In genomic region chr16:66953462-66954096, GRCh38 we compare ENCODE assay signal across 13 cellular contexts. TPM values are rescaled to one million over a fixed set of nuclear protein-coding genes. Genes with fewer than 3 reads are reported as not detected.
A peak's percentile ranks its signal among the peaks of the same experiment; 100 is the strongest.
DNase-seq lines count a peak whose midpoint lies in the region; ATAC-seq and TF ChIP-seq lines count a peak whose summit lies in the region.
"Had no signal": no experiment of that assay in that cellular context is flagged by ENCODE, and none has a peak within 500 bp of the region (broad histone marks: within the 10 kb centered on the region; RNA-seq: fewer than 3 reads in every experiment).

No MANE protein-coding gene starts in this region.

- no peak overlapping the region for H3K4me3 Mint-ChIP-seq in activated naive CD4-positive, alpha-beta T cell treated with anti-CD3 and anti-CD28 coated beads, Interleukin-2, amount 50 U/mL, for 24 hours
- no peak overlapping the region for H3K4me3 Mint-ChIP-seq in activated naive CD4-positive, alpha-beta T cell treated with anti-CD3 and anti-CD28 coated beads for 36 hours
- H3K4me3 Mint-ChIP-seq in H9, result no peak overlapping the region
- H3K4me3 Mint-ChIP-seq: activated naive CD8-positive, alpha-beta T cell treated with anti-CD3 and anti-CD28 coated beads, Interleukin-2, amount 50 U/mL, for 24 hours had no signal

- TF ChIP-seq POLR2A in stomach (IDR thresholded peaks at IDR 0.05), result no peak

- H3K56ac ChIP-seq in H9 (ENCODE audit: insufficient read length, low read depth, low read length), result no peak overlapping the region

- no peak overlapping the region for H3K23ac ChIP-seq in H9 (ENCODE audit: insufficient read length, low read depth, low read length)

- H3K18ac ChIP-seq in H9 (ENCODE audit: insufficient read length, low read depth, low read length), result no peak overlapping the region

- no peak overlapping the region for H3K4me2 ChIP-seq in H9 (ENCODE audit: insufficient read depth, insufficient read length, low read length)

- no peak overlapping the region for H4K5ac ChIP-seq in H9 (ENCODE audit: insufficient read length, low read depth, low read length)

- no peak overlapping the region for H2BK5ac ChIP-seq in H9 (ENCODE audit: insufficient read length, low read length)

- 44 to 58% (median 54%) methylated on average over 10 of the region's 10 CpGs for WGBS in stomach, 5 donors
- WGBS in H9 (ENCODE audit: extremely low coverage, insufficient read length, low lambda C conversion rate), result no CpG with 5 or more reads among the region's 10 CpGs

- no peak overlapping the region for H3T11ph ChIP-seq in H9 (ENCODE audit: low read length)

- no peak overlapping the region for H4K8ac ChIP-seq in H9 (replicated peaks; ENCODE audit: insufficient read length, low read depth, low read length)

- intact Hi-C loops in activated naive CD4-positive, alpha-beta T cell treated with anti-CD3 and anti-CD28 coated beads for 36 hours (cut with micrococcal nuclease), result loop anchor here (1.0 to 10.0 kb wide), 8 partner anchors 24 to 461 kb away; partner anchors contain the start of genes PLEKHG4 and ZDHHC1
- intact Hi-C loops in stomach (cut with DNase I; ENCODE audit: low total_unique reads), result no loop called here

- H2BK120ac ChIP-seq in H9 (ENCODE audit: low read depth, low read length, poor library complexity, severe bottlenecking), result no peak overlapping the region

- no peak overlapping the region for H4K91ac ChIP-seq in H9 (ENCODE audit: insufficient read length, low read depth, low read length)

- H3K27ac Mint-ChIP-seq in activated naive CD4-positive, alpha-beta T cell treated with anti-CD3 and anti-CD28 coated beads, Interleukin-2, amount 50 U/mL, for 24 hours, result peak overlapping the region; percentile 78
- H3K27ac Mint-ChIP-seq in activated naive CD4-positive, alpha-beta T cell treated with anti-CD3 and anti-CD28 coated beads for 36 hours, result no peak overlapping the region
- H3K27ac Mint-ChIP-seq in H9, result no peak overlapping the region
- H3K27ac Mint-ChIP-seq: activated naive CD8-positive, alpha-beta T cell treated with anti-CD3 and anti-CD28 coated beads, Interleukin-2, amount 50 U/mL, for 24 hours had no signal

- no peaks in the 10 kb centered on the region for H3K36me3 ChIP-seq in RWPE2 (ENCODE audit: low read depth)
- H3K36me3 ChIP-seq in stomach, result no peaks in the 10 kb centered on the region
- H3K36me3 ChIP-seq: left lung, SJSA1 had no signal

- no peak overlapping the region for H3K4ac ChIP-seq in H9 (ENCODE audit: low read depth, low read length)

- TF ChIP-seq EP300 in stomach (IDR thresholded peaks at IDR 0.05), result no peak

- no peak overlapping the region for H2AK5ac ChIP-seq in H9 (ENCODE audit: insufficient read length, low read length)

- H3K79me1 ChIP-seq in H9 (ENCODE audit: insufficient read depth, low read depth, low read length, poor library complexity, severe bottlenecking), result no peaks in the 10 kb centered on the region

- no peaks in the 10 kb centered on the region for H3K23me2 ChIP-seq in H9 (ENCODE audit: insufficient read length, low read depth, low read length, poor library complexity, severe bottlenecking)

- peaks cover 7% of the 10 kb centered on the region for H3K4me1 Mint-ChIP-seq in activated naive CD4-positive, alpha-beta T cell treated with anti-CD3 and anti-CD28 coated beads, Interleukin-2, amount 50 U/mL, for 24 hours
- peaks cover 12% of the 10 kb centered on the region for H3K4me1 Mint-ChIP-seq in activated naive CD4-positive, alpha-beta T cell treated with anti-CD3 and anti-CD28 coated beads for 36 hours (ENCODE audit: low read depth)
- H3K4me1 Mint-ChIP-seq in H9, result peaks cover 9% of the 10 kb centered on the region in 2 experiments

- TF ChIP-seq CTCF in RWPE2 (IDR thresholded peaks at IDR 0.05; ENCODE audit: poor library complexity, severe bottlenecking) (no peak), foreskin keratinocyte (conservative IDR thresholded peaks at IDR 0.05) (no peak), stomach (IDR thresholded peaks at IDR 0.05) (no peak), H9 (conservative IDR thresholded peaks at IDR 0.05) (no peak)

- no peaks in the 10 kb centered on the region for H3K9me3 ChIP-seq in RWPE2 (ENCODE audit: severe bottlenecking)
- H3K9me3 ChIP-seq in stomach, result no peaks in the 10 kb centered on the region
- no peaks in the 10 kb centered on the region for H3K9me3 ChIP-seq in H9 (ENCODE audit: control insufficient read depth, low read depth, low read length)
- H3K9me3 ChIP-seq: left lung had no signal

- DNase-seq in activated naive CD4-positive, alpha-beta T cell treated with anti-CD3 and anti-CD28 coated beads for 36 hours, result no peak
- DNase-seq in RWPE2 (ENCODE audit: low spot score) (no peak), foreskin keratinocyte (peak in 1 of 2 donors; percentile 50), stomach (peak; percentile 28), NCI-H1417 treated with DMSO at 0.1 percent for 48 hours (lab: John Stamatoyannopoulos, UW) (no peak), H9 (no peak)

- no peaks in the 10 kb centered on the region for H3K36me3 Mint-ChIP-seq in activated naive CD4-positive, alpha-beta T cell treated with anti-CD3 and anti-CD28 coated beads, Interleukin-2, amount 50 U/mL, for 24 hours
- no peaks in the 10 kb centered on the region for H3K36me3 Mint-ChIP-seq in activated naive CD4-positive, alpha-beta T cell treated with anti-CD3 and anti-CD28 coated beads for 36 hours (ENCODE audit: low read depth)
- H3K36me3 Mint-ChIP-seq in H9 (ENCODE audit: insufficient read depth in 1 of 3, low read depth in 3 of 3), result peaks cover 0 to 8% (median 6%) of the 10 kb centered on the region in 3 experiments; a peak in 4 of 7 replicates

- H2BK15ac ChIP-seq in H9 (ENCODE audit: low read depth, low read length), result no peak overlapping the region

- no peaks in the 10 kb centered on the region for H3K9me3 Mint-ChIP-seq in activated naive CD4-positive, alpha-beta T cell treated with anti-CD3 and anti-CD28 coated beads, Interleukin-2, amount 50 U/mL, for 24 hours
- H3K9me3 Mint-ChIP-seq in activated naive CD4-positive, alpha-beta T cell treated with anti-CD3 and anti-CD28 coated beads for 36 hours, result no peaks in the 10 kb centered on the region
- H3K9me3 Mint-ChIP-seq in H9, result peaks cover 6 to 8% of the 10 kb centered on the region in 2 experiments; a peak in 3 of 5 replicates
- H3K9me3 Mint-ChIP-seq: activated naive CD8-positive, alpha-beta T cell treated with anti-CD3 and anti-CD28 coated beads, Interleukin-2, amount 50 U/mL, for 24 hours had no signal

- H2BK12ac ChIP-seq in H9 (ENCODE audit: insufficient read length, low read depth, low read length), result no peak overlapping the region

- no peak overlapping the region for H3K9ac ChIP-seq in H9 (ENCODE audit: extremely low read depth, insufficient read length, low read length)
- H3K9ac ChIP-seq: GM23248 had no signal

- H3K27me3 ChIP-seq in RWPE2 (ENCODE audit: insufficient read depth, poor library complexity, severe bottlenecking), result no peaks in the 10 kb centered on the region
- no peaks in the 10 kb centered on the region for H3K27me3 ChIP-seq in foreskin keratinocyte
- peaks cover 0 to 28% (median 7%) of the 10 kb centered on the region in 3 donors for H3K27me3 ChIP-seq in stomach
- peaks cover 11% of the 10 kb centered on the region; the same call in 1 of the 2 replicates for H3K27me3 ChIP-seq in H9 (ENCODE audit: insufficient read depth, low read length)

- H3K27me3 Mint-ChIP-seq in activated naive CD4-positive, alpha-beta T cell treated with anti-CD3 and anti-CD28 coated beads, Interleukin-2, amount 50 U/mL, for 24 hours, result peaks cover 30% of the 10 kb centered on the region
- H3K27me3 Mint-ChIP-seq in activated naive CD4-positive, alpha-beta T cell treated with anti-CD3 and anti-CD28 coated beads for 36 hours (ENCODE audit: low read depth), result peaks cover 32% of the 10 kb centered on the region
- peaks cover 12% of the 10 kb centered on the region for H3K27me3 Mint-ChIP-seq in H9 (ENCODE audit: low read depth)

- H3K4me1 ChIP-seq in RWPE2 (ENCODE audit: insufficient read depth, poor library complexity, severe bottlenecking) (peaks cover 12% of the 10 kb centered on the region), foreskin keratinocyte (peaks cover 6% of the 10 kb centered on the region), stomach (peaks cover 5 to 6% (median 6%) of the 10 kb centered on the region in 4 donors), H9 (ENCODE audit: insufficient read depth, low read length) (no peaks in the 10 kb centered on the region)

- H3K14ac ChIP-seq in H9 (ENCODE audit: insufficient read depth, low read length), result no peak overlapping the region

- peak overlapping the region; percentile 36 for H3K27ac ChIP-seq in RWPE2 (ENCODE audit: poor library complexity, severe bottlenecking)
- H3K27ac ChIP-seq in foreskin keratinocyte, result no peak overlapping the region
- H3K27ac ChIP-seq in stomach, result no peak overlapping the region
- H3K27ac ChIP-seq in H9 (ENCODE audit: insufficient read length, low read depth, low read length), result no peak overlapping the region
- H3K27ac ChIP-seq: GM23248, left lung, SJSA1 had no signal

- no peak overlapping the region for H2BK20ac ChIP-seq in H9 (ENCODE audit: low read depth, low read length, poor library complexity, severe bottlenecking)

- CTCF ChIA-PET in activated naive CD4-positive, alpha-beta T cell treated with anti-CD3 and anti-CD28 coated beads for 36 hours (lab: Charles Lee), result interaction anchor here (0.6 to 2.8 kb wide), 14 partner anchors 10 to 232 kb away, joined by 3 to 13 read pairs (median 4); partner anchors contain the start of gene NOL3

- H3K4me3 ChIP-seq in RWPE2 (ENCODE audit: severe bottlenecking), result no peak overlapping the region
- no peak overlapping the region for H3K4me3 ChIP-seq in stomach
- H3K4me3 ChIP-seq: GM23248, left lung, SJSA1 had no signal

- H2AFZ ChIP-seq in H9 (ENCODE audit: low read length), result no peak overlapping the region
- H2AFZ ChIP-seq: GM23248 had no signal

- no peaks in the 10 kb centered on the region for H4K20me1 ChIP-seq in H9 (ENCODE audit: control insufficient read depth, insufficient read depth, insufficient read length)

- ATAC-seq in RWPE2 (ENCODE audit: low read depth) (peak; percentile 78), foreskin keratinocyte (peak; percentile 57), HG03025 (IDR thresholded peaks at IDR 0.05; ENCODE audit: low FRiP score, unreplicated experiment) (no peak)

- no peaks in the 10 kb centered on the region for H3K79me2 ChIP-seq in H9 (ENCODE audit: insufficient read depth, low read length)

RNA-seq across cellular contexts. Expression of gene CES3, which starts 7.5 kb away (rescaled TPM):
- under 1 TPM; 0.17 to 0.55 TPM for total RNA-seq in activated naive CD4-positive, alpha-beta T cell treated with anti-CD3 and anti-CD28 coated beads for 36 hours
- total RNA-seq in foreskin keratinocyte (0.88 and 1.1 TPM in 2 replicates), stomach (100 to 1,000 TPM in 1 of 5 donors, 10 to 100 TPM in 1, 1 to 10 TPM in 1, under 1 TPM in 1, not detected in 1; 0.37 to 145 (median 8.3) TPM), H9 (2021) (3.4 and 3.7 TPM in 2 replicates)
- polyA plus RNA-seq in foreskin keratinocyte (0.43 and 0.55 TPM in 2 replicates), stomach (1 to 10 TPM in 1 of 3 donors, under 1 TPM in 1, not detected in 1; 0.56 to 2.8 TPM)
- total RNA-seq: GM23248, SJSA1 had no signal
- polyA plus RNA-seq: CD8-positive, alpha-beta memory T cell; GM23248 had no signal

RNA-seq across cellular contexts. Expression of gene CES2, which starts 18.3 kb away (rescaled TPM):
- total RNA-seq in activated naive CD4-positive, alpha-beta T cell treated with anti-CD3 and anti-CD28 coated beads for 36 hours, result 10 to 100 TPM; 20.0 to 22.0 TPM
- total RNA-seq in foreskin keratinocyte (33.5 and 34.0 TPM in 2 replicates), stomach (100 to 1,000 TPM in 1 of 5 donors, 10 to 100 TPM in 4; 16.9 to 893 (median 47.4) TPM), H9 (2021) (25.8 and 28.2 TPM in 2 replicates)
- polyA plus RNA-seq in foreskin keratinocyte (16.9 and 19.0 TPM in 2 replicates), stomach (10 to 100 TPM; 24.9 to 32.7 (median 26.1) TPM)

RNA-seq across cellular contexts. Expression of gene CIAO2B, which starts 19.4 kb away (rescaled TPM):
- 100 to 1,000 TPM; 169 to 173 TPM for total RNA-seq in activated naive CD4-positive, alpha-beta T cell treated with anti-CD3 and anti-CD28 coated beads for 36 hours
- total RNA-seq in foreskin keratinocyte, result 118 and 134 TPM in 2 replicates
- 176 and 179 TPM in 2 replicates for polyA plus RNA-seq in foreskin keratinocyte
- total RNA-seq in stomach, result 10 to 100 TPM in 4 of 5 donors, 1 to 10 TPM in 1; 4.3 to 95.1 (median 43.2) TPM
- polyA plus RNA-seq in stomach, result 100 to 1,000 TPM; 166 to 176 (median 171) TPM
- total RNA-seq in H9 (2021), result 83.0 and 85.7 TPM in 2 replicates

RNA-seq across cellular contexts. Expression of gene RRAD, which starts 28.2 kb away (rescaled TPM):
- total RNA-seq in activated naive CD4-positive, alpha-beta T cell treated with anti-CD3 and anti-CD28 coated beads for 36 hours, result under 1 TPM in 1 of 2 experiments, not detected in 1; 0.25 TPM
- total RNA-seq in foreskin keratinocyte, result 1.5 and 2.2 TPM in 2 replicates
- polyA plus RNA-seq in foreskin keratinocyte, result 1.7 and 3.1 TPM in 2 replicates
- 10 to 100 TPM in 2 of 5 donors, 1 to 10 TPM in 3; 1.0 to 39.7 (median 3.6) TPM for total RNA-seq in stomach
- polyA plus RNA-seq in stomach, result 10 to 100 TPM in 1 of 3 donors, 1 to 10 TPM in 2; 2.9 to 37.8 (median 3.4) TPM
- total RNA-seq in H9 (2021), result 0.44 and 0.72 TPM in 2 replicates
- polyA plus RNA-seq: CD8-positive, alpha-beta memory T cell had no signal

RNA-seq across cellular contexts. Expression of gene CES4A, which starts 34.8 kb away (rescaled TPM):
- total RNA-seq in activated naive CD4-positive, alpha-beta T cell treated with anti-CD3 and anti-CD28 coated beads for 36 hours, result 1 to 10 TPM; 4.9 to 5.1 TPM
- total RNA-seq in foreskin keratinocyte (2.8 and 3.4 TPM in 2 replicates), stomach (10 to 100 TPM in 2 of 5 donors, 1 to 10 TPM in 3; 3.3 to 22.3 (median 7.0) TPM), H9 (2021) (1.8 and 1.9 TPM in 2 replicates)
- polyA plus RNA-seq in foreskin keratinocyte (2.9 and 4.2 TPM in 2 replicates), stomach (10 to 100 TPM in 1 of 3 donors, 1 to 10 TPM in 2; 3.2 to 16.5 (median 3.7) TPM)
- total RNA-seq: SJSA1 had no signal
